ENCODE assay signal across 30 cellular contexts in the genomic region with DNA sequence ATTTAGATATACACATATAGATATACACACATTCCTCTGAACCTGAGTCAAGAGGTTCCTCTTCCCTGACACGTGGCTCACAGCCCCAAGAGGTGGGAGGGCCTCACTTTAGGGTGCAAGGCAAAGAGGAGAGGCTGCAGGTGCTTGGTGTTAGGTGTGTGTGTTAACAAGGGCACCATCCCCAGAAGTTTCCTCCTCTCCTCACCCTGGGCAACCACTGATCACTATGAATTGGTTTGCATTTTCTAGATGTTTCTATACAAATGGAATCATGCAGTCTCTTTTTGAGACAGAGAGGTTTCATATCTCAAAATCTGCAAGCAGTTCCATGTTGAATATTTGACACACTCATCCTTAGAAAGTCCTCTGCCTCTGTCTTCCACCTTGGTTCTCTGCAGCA.
"Had no signal": no experiment of that assay in that cellular context is flagged by ENCODE, and none has a peak within 500 bp of the region (broad histone marks: within the 10 kb centered on the region; RNA-seq: fewer than 3 reads in every experiment).

No MANE protein-coding gene starts in this region.

- H3K27ac Mint-ChIP-seq: activated B cell treated with CpG ODN at 0.5 μM for 24 hours; activated CD4-positive, alpha-beta T cell treated with anti-CD3 and anti-CD28 coated beads, Interleukin-2, amount 10 ng/mL, durations not matched to agents 7 days and 5 days; activated CD8-positive, alpha-beta T cell treated with anti-CD3 and anti-CD28 coated beads for 36 hours; activated naive CD4-positive, alpha-beta T cell treated with anti-CD3 and anti-CD28 coated beads, Interleukin-2, amount 10 ng/mL, durations not matched to agents 7 days and 5 days; activated naive CD4-positive, alpha-beta T cell treated with anti-CD3 and anti-CD28 coated beads, Interleukin-2, amount 50 U/mL, for 24 hours; activated naive CD8-positive, alpha-beta T cell; activated naive CD8-positive, alpha-beta T cell treated with anti-CD3 and anti-CD28 coated beads, Interleukin-2, amount 10 ng/mL, durations not matched to agents 7 days and 5 days; activated naive CD8-positive, alpha-beta T cell treated with anti-CD3 and anti-CD28 coated beads, Interleukin-2, amount 50 U/mL, for 24 hours; activated T-cell treated with anti-CD3 and anti-CD28 coated beads, Interleukin-2, amount 50 U/mL, for 24 hours; activated T-helper 1 cell treated with anti-CD3 and anti-CD28 coated beads, Interleukin-12 subunit alpha, Interleukin-12 subunit beta, Interleukin-2, Interleukin-4 antibody, amounts not matched to agents 30 ng/mL and 10 ng/mL and 1 ng/mL, durations not matched to agents 14 hours and 24 hours and 36 hours; activated T-helper 2 cell treated with anti-CD3 and anti-CD28 coated beads, Interferon-gamma antibody, Interleukin-2, Interleukin-4, amounts not matched to agents 10 μg/mL and 5 μg/mL and 100 μg/mL, durations not matched to agents 14 hours and 24 hours and 36 hours; brain; T-helper 1 cell treated with Interleukin-12 subunit alpha and Interleukin-12 subunit beta and Interleukin-4 antibody, amounts not matched to agents 30 μg/mL and 1 μg/mL, for 36 hours; T-helper 2 cell treated with Interferon-gamma antibody and Interleukin-4, amounts not matched to agents 5 μg/mL and 100 μg/mL, for 36 hours had no signal

- H3K36me3 Mint-ChIP-seq: activated naive CD4-positive, alpha-beta T cell treated with anti-CD3 and anti-CD28 coated beads, Interleukin-2, amount 10 ng/mL, durations not matched to agents 7 days and 5 days; activated naive CD4-positive, alpha-beta T cell treated with anti-CD3 and anti-CD28 coated beads, Interleukin-2, amount 50 U/mL, for 24 hours; activated naive CD8-positive, alpha-beta T cell; activated naive CD8-positive, alpha-beta T cell treated with anti-CD3 and anti-CD28 coated beads, Interleukin-2, amount 10 ng/mL, durations not matched to agents 7 days and 5 days; brain had no signal

- DNase-seq: activated B cell treated with CpG ODN at 0.5 μM for 24 hours; activated CD4-positive, alpha-beta T cell treated with anti-CD3 and anti-CD28 coated beads for 48 hours; activated CD4-positive, alpha-beta T cell treated with anti-CD3 and anti-CD28 coated beads, Interleukin-2, amount 10 ng/mL, durations not matched to agents 7 days and 5 days; activated CD4-positive, CD25-positive, alpha-beta regulatory T cell treated with anti-CD3 and anti-CD28 coated beads, Interleukin-2, amount 50 U/mL, for 72 hours; activated CD8-positive, alpha-beta memory T cell treated with anti-CD3 and anti-CD28 coated beads, Interleukin-2, amount 50 U/mL, for 4 hours; activated CD8-positive, alpha-beta T cell treated with anti-CD3 and anti-CD28 coated beads for 36 hours; activated effector memory CD4-positive, alpha-beta T cell treated with Interleukin-2 at 50 U/mL for 16 hours; activated gamma-delta T cell; activated naive CD4-positive, alpha-beta T cell treated with anti-CD3 and anti-CD28 coated beads, Interleukin-2, amount 10 ng/mL, durations not matched to agents 7 days and 5 days; activated naive CD4-positive, alpha-beta T cell treated with Interleukin-2 at 50 U/mL for 16 hours; activated naive CD8-positive, alpha-beta T cell treated with anti-CD3 and anti-CD28 coated beads, Interleukin-2, amount 10 ng/mL, durations not matched to agents 7 days and 5 days; activated naive CD8-positive, alpha-beta T cell treated with anti-CD3 and anti-CD28 coated beads, Interleukin-2, amount 50 U/mL, for 24 hours; activated T-cell treated with anti-CD3 and anti-CD28 coated beads, Interleukin-2, amount 50 U/mL, for 24 hours; activated T-cell treated with anti-CD3 and anti-CD28 coated beads, Interleukin-2, amount 50 U/mL, for 48 hours; amygdala; anterior cingulate cortex; caudate nucleus; cerebellar nuclear complex; SW 1271; T-helper 1 cell; T-helper 2 cell; T-helper 9 cell had no signal

- H3K9me3 Mint-ChIP-seq: activated naive CD4-positive, alpha-beta T cell treated with anti-CD3 and anti-CD28 coated beads, Interleukin-2, amount 10 ng/mL, durations not matched to agents 7 days and 5 days; activated naive CD4-positive, alpha-beta T cell treated with anti-CD3 and anti-CD28 coated beads, Interleukin-2, amount 50 U/mL, for 24 hours; activated naive CD8-positive, alpha-beta T cell treated with anti-CD3 and anti-CD28 coated beads, Interleukin-2, amount 10 ng/mL, durations not matched to agents 7 days and 5 days; activated naive CD8-positive, alpha-beta T cell treated with anti-CD3 and anti-CD28 coated beads, Interleukin-2, amount 50 U/mL, for 24 hours; activated T-cell treated with anti-CD3 and anti-CD28 coated beads, Interleukin-2, amount 50 U/mL, for 24 hours; activated T-helper 1 cell treated with anti-CD3 and anti-CD28 coated beads, Interleukin-12 subunit alpha, Interleukin-12 subunit beta, Interleukin-2, Interleukin-4 antibody, amounts not matched to agents 30 ng/mL and 10 ng/mL and 1 ng/mL, durations not matched to agents 14 hours and 24 hours and 36 hours; activated T-helper 2 cell treated with anti-CD3 and anti-CD28 coated beads, Interferon-gamma antibody, Interleukin-2, Interleukin-4, amounts not matched to agents 10 μg/mL and 5 μg/mL and 100 μg/mL, durations not matched to agents 14 hours and 24 hours and 36 hours; central memory CD8-positive, alpha-beta T cell; T-helper 1 cell treated with Interleukin-12 subunit alpha and Interleukin-12 subunit beta and Interleukin-4 antibody, amounts not matched to agents 30 μg/mL and 1 μg/mL, for 36 hours; T-helper 2 cell treated with Interferon-gamma antibody and Interleukin-4, amounts not matched to agents 5 μg/mL and 100 μg/mL, for 36 hours had no signal

- H3K4me3 Mint-ChIP-seq: activated B cell treated with CpG ODN at 0.5 μM for 24 hours; activated CD4-positive, alpha-beta T cell treated with anti-CD3 and anti-CD28 coated beads, Interleukin-2, amount 10 ng/mL, durations not matched to agents 7 days and 5 days; activated CD8-positive, alpha-beta T cell treated with anti-CD3 and anti-CD28 coated beads for 36 hours; activated naive CD4-positive, alpha-beta T cell treated with anti-CD3 and anti-CD28 coated beads, Interleukin-2, amount 10 ng/mL, durations not matched to agents 7 days and 5 days; activated naive CD4-positive, alpha-beta T cell treated with anti-CD3 and anti-CD28 coated beads, Interleukin-2, amount 50 U/mL, for 24 hours; activated naive CD8-positive, alpha-beta T cell; activated naive CD8-positive, alpha-beta T cell treated with anti-CD3 and anti-CD28 coated beads, Interleukin-2, amount 10 ng/mL, durations not matched to agents 7 days and 5 days; activated naive CD8-positive, alpha-beta T cell treated with anti-CD3 and anti-CD28 coated beads, Interleukin-2, amount 50 U/mL, for 24 hours; activated T-cell treated with anti-CD3 and anti-CD28 coated beads, Interleukin-2, amount 50 U/mL, for 24 hours; activated T-helper 1 cell treated with anti-CD3 and anti-CD28 coated beads, Interleukin-12 subunit alpha, Interleukin-12 subunit beta, Interleukin-2, Interleukin-4 antibody, amounts not matched to agents 30 ng/mL and 10 ng/mL and 1 ng/mL, durations not matched to agents 14 hours and 24 hours and 36 hours; brain; central memory CD8-positive, alpha-beta T cell; T-helper 1 cell treated with Interleukin-12 subunit alpha and Interleukin-12 subunit beta and Interleukin-4 antibody, amounts not matched to agents 30 μg/mL and 1 μg/mL, for 36 hours; T-helper 2 cell treated with Interferon-gamma antibody and Interleukin-4, amounts not matched to agents 5 μg/mL and 100 μg/mL, for 36 hours had no signal

- ATAC-seq: activated CD8-positive, alpha-beta T cell treated with anti-CD3 and anti-CD28 coated beads for 36 hours; activated naive CD8-positive, alpha-beta T cell treated with anti-CD3 and anti-CD28 coated beads, Interleukin-2, amount 50 U/mL, for 24 hours had no signal

- H3K27me3 Mint-ChIP-seq: activated CD4-positive, alpha-beta T cell treated with anti-CD3 and anti-CD28 coated beads, Interleukin-2, amount 10 ng/mL, durations not matched to agents 7 days and 5 days; activated CD8-positive, alpha-beta T cell treated with anti-CD3 and anti-CD28 coated beads for 36 hours; activated naive CD8-positive, alpha-beta T cell treated with anti-CD3 and anti-CD28 coated beads, Interleukin-2, amount 10 ng/mL, durations not matched to agents 7 days and 5 days had no signal

- H3K4me1 Mint-ChIP-seq: activated B cell treated with CpG ODN at 0.5 μM for 24 hours; activated CD4-positive, alpha-beta T cell treated with anti-CD3 and anti-CD28 coated beads, Interleukin-2, amount 10 ng/mL, durations not matched to agents 7 days and 5 days; activated naive CD4-positive, alpha-beta T cell treated with anti-CD3 and anti-CD28 coated beads, Interleukin-2, amount 10 ng/mL, durations not matched to agents 7 days and 5 days; activated naive CD4-positive, alpha-beta T cell treated with anti-CD3 and anti-CD28 coated beads, Interleukin-2, amount 50 U/mL, for 24 hours; activated naive CD8-positive, alpha-beta T cell treated with anti-CD3 and anti-CD28 coated beads, Interleukin-2, amount 10 ng/mL, durations not matched to agents 7 days and 5 days; activated naive CD8-positive, alpha-beta T cell treated with anti-CD3 and anti-CD28 coated beads, Interleukin-2, amount 50 U/mL, for 24 hours; central memory CD8-positive, alpha-beta T cell had no signal
